Comparison of ENCODE assay signal across 23 cellular contexts in the genomic region with DNA sequence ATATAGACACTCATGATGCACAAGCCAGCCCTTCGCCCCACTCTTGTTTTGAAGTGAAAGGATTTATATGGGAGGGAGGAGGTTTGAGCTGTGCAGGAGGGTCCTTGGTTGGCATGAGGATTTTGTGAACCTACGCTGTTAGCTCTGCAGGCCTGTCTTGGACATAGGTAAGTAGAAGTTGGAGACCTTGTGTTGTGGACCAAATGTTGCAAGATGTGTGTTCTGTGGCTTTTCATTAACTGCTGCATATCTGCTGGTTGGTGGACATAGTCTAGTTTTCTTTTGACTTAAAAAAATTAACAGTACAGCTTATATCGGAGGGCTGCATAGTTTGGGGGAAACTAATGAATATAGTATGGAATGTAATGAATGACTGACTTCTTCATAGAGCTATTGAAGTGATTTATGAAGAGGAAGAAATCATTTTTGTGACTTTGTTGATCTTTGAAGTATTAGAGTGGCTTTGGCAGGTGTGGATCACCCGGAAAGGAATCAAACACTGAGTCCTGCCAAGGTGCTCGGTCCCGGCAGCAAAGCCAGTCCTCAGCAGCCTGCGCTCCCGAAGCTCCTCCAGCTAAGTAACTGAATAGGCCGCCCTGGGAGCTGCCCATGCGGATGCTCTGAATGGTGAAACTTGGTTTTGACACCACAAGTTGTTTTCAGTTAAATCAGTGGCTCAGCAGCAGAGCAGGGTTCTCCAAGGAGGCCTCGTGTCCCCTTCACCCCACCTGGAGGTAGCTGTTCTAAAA.
"Had no signal": no experiment of that assay in that cellular context is flagged by ENCODE, and none has a peak within 500 bp of the region (broad histone marks: within the 10 kb centered on the region; RNA-seq: fewer than 3 reads in every experiment).

No MANE protein-coding gene starts in this region.

- H3K27ac ChIP-seq: breast epithelium, dorsolateral prefrontal cortex, heart right ventricle, left lung, neutrophil, pancreas, testis, vagina had no signal

- H3K4me3 Mint-ChIP-seq: activated naive CD8-positive, alpha-beta T cell treated with anti-CD3 and anti-CD28 coated beads for 36 hours; activated T-cell treated with anti-CD3 and anti-CD28 coated beads, Interleukin-2, amount 50 U/mL, for 24 hours; activated T-helper 17 cell treated with anti-CD3 and anti-CD28 coated beads, Interleukin-2, amount 50 U/mL, for 72 hours; central memory CD8-positive, alpha-beta T cell; mesothelial cell of epicardium; stimulated activated naive B cell treated with anti-CD40 and anti-IgM and Interleukin-4, amounts not matched to agents 10 μg/mL and 1 μg/mL and 100 μg/mL, for 72 hours; type B pancreatic cell had no signal

- H3K27me3 ChIP-seq: breast epithelium, dorsolateral prefrontal cortex, heart right ventricle, left lung, neutrophil, pancreas, testis, vagina had no signal

- H3K4me1 ChIP-seq: breast epithelium had no signal

- H3K9me3 Mint-ChIP-seq: activated naive CD8-positive, alpha-beta T cell treated with anti-CD3 and anti-CD28 coated beads for 36 hours; activated T-cell treated with anti-CD3 and anti-CD28 coated beads, Interleukin-2, amount 50 U/mL, for 24 hours; activated T-helper 17 cell treated with anti-CD3 and anti-CD28 coated beads, Interleukin-2, amount 50 U/mL, for 72 hours; central memory CD8-positive, alpha-beta T cell; mesothelial cell of epicardium; stimulated activated naive B cell treated with anti-CD40 and anti-IgM and Interleukin-4, amounts not matched to agents 10 μg/mL and 1 μg/mL and 100 μg/mL, for 72 hours; type B pancreatic cell had no signal

- H3K4me3 ChIP-seq: breast epithelium, dorsolateral prefrontal cortex, heart right ventricle, left lung, pancreas, testis, vagina had no signal

- H3K36me3 ChIP-seq: breast epithelium, neutrophil, pancreas had no signal

- H3K27me3 Mint-ChIP-seq: activated naive CD8-positive, alpha-beta T cell treated with anti-CD3 and anti-CD28 coated beads for 36 hours; activated T-cell treated with anti-CD3 and anti-CD28 coated beads, Interleukin-2, amount 50 U/mL, for 24 hours; activated T-helper 17 cell treated with anti-CD3 and anti-CD28 coated beads, Interleukin-2, amount 50 U/mL, for 72 hours; central memory CD8-positive, alpha-beta T cell; naive thymus-derived CD8-positive, alpha-beta T cell; stimulated activated naive B cell treated with anti-CD40 and anti-IgM and Interleukin-4, amounts not matched to agents 10 μg/mL and 1 μg/mL and 100 μg/mL, for 72 hours; type B pancreatic cell had no signal

- H3K27ac Mint-ChIP-seq: activated naive CD8-positive, alpha-beta T cell treated with anti-CD3 and anti-CD28 coated beads for 36 hours; activated T-cell treated with anti-CD3 and anti-CD28 coated beads, Interleukin-2, amount 50 U/mL, for 24 hours; activated T-helper 17 cell treated with anti-CD3 and anti-CD28 coated beads, Interleukin-2, amount 50 U/mL, for 72 hours; mesothelial cell of epicardium; stimulated activated naive B cell treated with anti-CD40 and anti-IgM and Interleukin-4, amounts not matched to agents 10 μg/mL and 1 μg/mL and 100 μg/mL, for 72 hours; type B pancreatic cell had no signal

- DNase-seq: activated CD4-positive, alpha-beta T cell treated with anti-CD3 and anti-CD28 coated beads, Interleukin-2, amount 50 U/mL, for 4 hours; activated CD8-positive, alpha-beta memory T cell treated with anti-CD3 and anti-CD28 coated beads for 24 hours; activated CD8-positive, alpha-beta memory T cell treated with anti-CD3 and anti-CD28 coated beads, Interleukin-2, amount 50 U/mL, for 4 hours; activated naive CD8-positive, alpha-beta T cell treated with anti-CD3 and anti-CD28 coated beads for 36 hours; activated T-cell treated with anti-CD3 and anti-CD28 coated beads, Interleukin-2, amount 50 U/mL, for 24 hours; amniotic stem cell; dorsolateral prefrontal cortex; heart right ventricle; left lung; naive thymus-derived CD8-positive, alpha-beta T cell; pancreas; small intestine; stimulated activated naive B cell treated with anti-CD40 and anti-IgM and Interleukin-4, amounts not matched to agents 10 μg/mL and 1 μg/mL and 100 μg/mL, for 72 hours; T-helper 9 cell; testis had no signal

- H3K9me3 ChIP-seq: breast epithelium, heart right ventricle, left lung, neutrophil, pancreas, testis, vagina had no signal

- ATAC-seq: activated T-helper 17 cell treated with anti-CD3 and anti-CD28 coated beads, Interleukin-2, amount 50 U/mL, for 72 hours; heart right ventricle; left lung; naive thymus-derived CD8-positive, alpha-beta T cell; sciatic nerve; stimulated activated naive B cell treated with anti-CD40 and anti-IgM and Interleukin-4, amounts not matched to agents 10 μg/mL and 1 μg/mL and 100 μg/mL, for 72 hours had no signal
